ENCODE assay signal across 2 cellular contexts in genomic region chr5:14339467-14339866, GRCh38.
TF ChIP-seq lines count a peak whose summit lies in the region.

No MANE protein-coding gene starts in this region.

TF ChIP-seq in IMR-90, 13 proteins besides CTCF, POLR2A, EP300 and RAD21:
- TF ChIP-seq CEBPB (IDR thresholded peaks at IDR 0.05; ENCODE audit: low read depth, low read length) (no peak), RCOR1 (IDR thresholded peaks at IDR 0.05; ENCODE audit: insufficient replicate concordance, low read length) (no peak), CHD1 (IDR thresholded peaks at IDR 0.05; ENCODE audit: low read depth, low read length) (no peak), NFE2L2 (IDR thresholded peaks at IDR 0.05; ENCODE audit: low read depth, low read length) (no peak), SMC3 (IDR thresholded peaks at IDR 0.05; ENCODE audit: low read depth, low read length) (no peak)

TF ChIP-seq in H1, 55 proteins besides CTCF, POLR2A, EP300 and RAD21:
- TF ChIP-seq SIX5 (IDR thresholded peaks at IDR 0.05; ENCODE audit: low read depth, low read length) (no peak), BCL11A (IDR thresholded peaks at IDR 0.05; ENCODE audit: low read depth in 2 of 2, low read length in 2 of 2) (no peak), TAF7 (optimal IDR thresholded peaks at IDR 0.05; ENCODE audit: borderline replicate concordance, low read depth, low read length) (no peak), HDAC2 (IDR thresholded peaks at IDR 0.05; ENCODE audit: borderline replicate concordance in 1 of 2, low read depth in 2 of 2, low read length in 2 of 2) (no peak)
